1 cellular context compared by ENCODE assay signal in genomic region chr7:100561491-100562194, GRCh38.
TF ChIP-seq lines count a peak whose summit lies in the region.

No MANE protein-coding gene starts in this region.

TF ChIP-seq in HepG2, 621 proteins besides CTCF, POLR2A, EP300 and RAD21:
- TF ChIP-seq AGO2 (optimal IDR thresholded peaks at IDR 0.05; ENCODE audit: low read depth, low read length) (peak; percentile 84), PITX1 (CRISPR knock-in tag; IDR thresholded peaks at IDR 0.05) (no peak), ZFP91 (CRISPR knock-in tag; IDR thresholded peaks at IDR 0.05; ENCODE audit: borderline replicate concordance) (0 out of 2 replicates have a peak, but pooled peaks have one; percentile 19), RBM22 (optimal IDR thresholded peaks at IDR 0.05; ENCODE audit: low read length) (peak; percentile 75), MXD3 (CRISPR knock-in tag; IDR thresholded peaks at IDR 0.05) (no peak), CEBPZ (IDR thresholded peaks at IDR 0.05; ENCODE audit: low read length) (no peak)
